Comparison of ENCODE assay signal across 8 cellular contexts in genomic region chr19:11887618-11888531, GRCh38. TPM values are rescaled to one million over a fixed set of nuclear protein-coding genes. Genes with fewer than 3 reads are reported as not detected.
A peak's percentile ranks its signal among the peaks of the same experiment; 100 is the strongest.
DNase-seq lines count a peak whose midpoint lies in the region; ATAC-seq, FAIRE-seq and TF ChIP-seq lines count a peak whose summit lies in the region.

ZNF69 (plus strand) TSS chr19:11887782; CDS start chr19:11887924, 142 bp downstream.

- H3K27ac Mint-ChIP-seq in activated B cell treated with CpG ODN at 0.5 μM for 24 hours = no peak within 1 kb of the TSS

- H3K27me3 ChIP-seq in small intestine (ENCODE audit: control insufficient read depth in 2 of 2, insufficient read depth in 2 of 2, low read length in 2 of 2) = no peaks in the 10 kb centered on the region

- no peak for TF ChIP-seq CTCF in activated B cell treated with CpG ODN at 0.5 μM for 24 hours (IDR thresholded peaks at IDR 0.05)

- DNase-seq in NCI-H128 (lab: John Stamatoyannopoulos, UW; ENCODE audit: unreplicated experiment) (peak; percentile 12), activated B cell treated with CpG ODN at 0.5 μM for 24 hours (peak; percentile 61), cerebellar cortex (ENCODE audit: low spot score) (peak; percentile 92), iris pigment epithelial cell (ENCODE audit: low read depth) (peak; percentile 70), small intestine (peak; percentile 80)

- H3K27ac ChIP-seq in small intestine (ENCODE audit: low read depth in 1 of 2, low read length in 1 of 2) = peak within 1 kb of the TSS; percentile 69 to 82

- CTCF ChIA-PET in activated B cell treated with CpG ODN at 0.5 μM for 24 hours (lab: Charles Lee) = interaction anchor here (1.2 kb wide), 1 partner anchor 36 kb away, joined by 3 read pairs; no protein-coding TSS in a partner anchor

- no peaks in the 10 kb centered on the region for H3K36me3 ChIP-seq in small intestine (ENCODE audit: control insufficient read depth in 2 of 2, insufficient read depth in 2 of 2, low read length in 2 of 2)

- H3K27me3 Mint-ChIP-seq in activated B cell treated with CpG ODN at 0.5 μM for 24 hours = no peaks in the 10 kb centered on the region

- 0 to 1% (median 1%) methylated on average over 52 to 56 of the region's 56 CpGs for WGBS in small intestine, 3 donors

- FAIRE-seq in small intestine (lab: Jason Lieb, UNC) = no peak

- H3K4me1 ChIP-seq in small intestine (ENCODE audit: control insufficient read depth in 2 of 2, insufficient read depth in 1 of 2, low read depth in 1 of 2, low read length in 1 of 2) = no peaks in the 10 kb centered on the region

- H3K9me3 ChIP-seq in small intestine (ENCODE audit: control insufficient read depth, low read depth) = no peaks in the 10 kb centered on the region

- H3K36me3 Mint-ChIP-seq in activated B cell treated with CpG ODN at 0.5 μM for 24 hours (ENCODE audit: low read depth) = no peaks in the 10 kb centered on the region

- in situ Hi-C loops in GM18951 (cut with MboI; ENCODE audit: low sequenced_read_pairs, unreplicated experiment) = no loop called here

- H3K4me3 Mint-ChIP-seq in activated B cell treated with CpG ODN at 0.5 μM for 24 hours = peak within 1 kb of the TSS; percentile 89

- intact Hi-C loops in activated B cell treated with CpG ODN at 0.5 μM for 24 hours (cut with micrococcal nuclease) = loop anchor here (1.0 kb wide), 1 partner anchor 36 kb away; no protein-coding TSS in a partner anchor

- H3K9me3 Mint-ChIP-seq in activated B cell treated with CpG ODN at 0.5 μM for 24 hours = peaks cover 3% of the 10 kb centered on the region

- peak; percentile 88 for ATAC-seq in activated B cell treated with CpG ODN at 0.5 μM for 24 hours (ENCODE audit: low read depth)
- no peak for ATAC-seq in HG03565 (IDR thresholded peaks at IDR 0.05; ENCODE audit: unreplicated experiment)
- no peak for ATAC-seq in GM21619 (IDR thresholded peaks at IDR 0.05; ENCODE audit: unreplicated experiment)

- TF ChIP-seq POLR2A in GM18951 (IDR thresholded peaks at IDR 0.05; ENCODE audit: extremely low read depth, insufficient read depth, insufficient read length) = peak; percentile 32

- POLR2A ChIA-PET in activated B cell treated with CpG ODN at 0.5 μM for 24 hours (lab: Charles Lee) = interaction anchor here (1.0 to 1.1 kb wide), 2 partner anchors 36 to 101 kb away, joined by 3 read pairs; no protein-coding TSS in a partner anchor

- H3K4me1 Mint-ChIP-seq in activated B cell treated with CpG ODN at 0.5 μM for 24 hours = peaks cover 20% of the 10 kb centered on the region

- H3K4me3 ChIP-seq in small intestine (ENCODE audit: low read depth in 1 of 2, low read length in 2 of 2) = peak within 1 kb of the TSS; percentile 61 to 71

RNA-seq across cellular contexts. Expression of gene ZNF69, which starts in this region (rescaled TPM):
- total RNA-seq in activated B cell treated with CpG ODN at 0.5 μM for 24 hours = 2.1 and 2.3 TPM in 2 replicates
- polyA plus RNA-seq in small intestine = 1 to 10 TPM; 1.4 to 5.7 (median 2.2) TPM

Comparison
In these comparisons a context has a peak if more than half of its experiments do, and no peak if none do; other contexts are left out.
1. DNase-seq: peak in every context shown above with its lines; median percentile 92 in cerebellar cortex; 80 in small intestine; 70 in iris pigment epithelial cell; 61 in activated B cell treated with CpG ODN at 0.5 μM for 24 hours; 12 in NCI-H128.